In genomic region chr5:7794823-7795222, GRCh38 we compare ENCODE assay signal across 11 cellular contexts.
DNase-seq lines count a peak whose midpoint lies in the region; ATAC-seq lines count a peak whose summit lies in the region.
"Had no signal": no experiment of that assay in that cellular context is flagged by ENCODE, and none has a peak within 500 bp of the region (broad histone marks: within the 10 kb centered on the region; RNA-seq: fewer than 3 reads in every experiment).

No MANE protein-coding gene starts in this region.

- H3K27ac ChIP-seq in caudate nucleus (ENCODE audit: low read depth, low read length) = peak overlapping the region; percentile 94
- H3K27ac ChIP-seq: HL-60 had no signal

- ATAC-seq in GM18867 (IDR thresholded peaks at IDR 0.05; ENCODE audit: unreplicated experiment) (peak; percentile 22), GM21576 (IDR thresholded peaks at IDR 0.05; ENCODE audit: unreplicated experiment) (peak; percentile 40), HG03066 (IDR thresholded peaks at IDR 0.05; ENCODE audit: low read depth, unreplicated experiment) (peak; percentile 39)

- DNase-seq in caudate nucleus (lab: John Stamatoyannopoulos, UW) (no peak), activated gamma-delta T cell (lab: John Stamatoyannopoulos, UW) (no peak), UCSD-AML1 (lab: John Stamatoyannopoulos, UW; ENCODE audit: unreplicated experiment) (no peak), inferior parietal cortex (ENCODE audit: extremely low spot score) (no peak), GF-D8 (lab: John Stamatoyannopoulos, UW) (no peak)
- DNase-seq: NCI-H526 treated with DMSO at 0.1 percent for 48 hours; stimulated activated CD4-positive, alpha-beta T cell treated with anti-CD3 and anti-CD28 coated beads, Interleukin-2, amount 100 ng/mL, for 48 hours had no signal
